Comparison of ENCODE assay signal across 16 cellular contexts in the genomic region with DNA sequence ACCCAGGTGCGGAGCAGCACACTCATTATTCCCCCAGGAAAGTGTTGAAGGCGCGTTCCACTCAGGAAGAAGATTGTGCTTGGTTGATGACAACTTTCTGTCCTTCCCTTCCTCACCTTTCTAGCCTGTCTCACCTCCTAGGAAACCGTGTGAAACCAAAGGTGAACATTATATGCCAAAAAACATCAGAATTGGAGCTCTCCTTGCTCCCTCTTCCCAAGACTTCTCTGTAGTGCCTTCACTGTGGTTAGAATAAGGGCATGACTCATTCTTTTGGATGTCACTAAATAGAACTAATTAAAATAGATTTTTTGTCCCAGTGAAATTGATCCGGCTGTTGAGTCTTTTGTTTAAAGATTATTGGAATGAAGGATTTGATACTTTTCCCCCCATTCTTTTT.
"Had no signal": no experiment of that assay in that cellular context is flagged by ENCODE, and none has a peak within 500 bp of the region (broad histone marks: within the 10 kb centered on the region; RNA-seq: fewer than 3 reads in every experiment).

No MANE protein-coding gene starts in this region.

- H3K4me3 ChIP-seq: ovary, skin epidermis, tibial artery, uterus had no signal

- DNase-seq: aorta; caudate nucleus; glutamatergic neuron; ovary; retina; stimulated activated CD4-positive, alpha-beta T cell treated with anti-CD3 and anti-CD28 coated beads, Interleukin-15, amount 100 ng/mL, for 24 hours; stimulated activated CD4-positive, alpha-beta T cell treated with anti-CD3 and anti-CD28 coated beads, Interleukin-4, amount 100 ng/mL, for 1 hour; stimulated activated naive B cell treated with anti-CD40 and anti-IgM and Interleukin-4, amounts not matched to agents 10 μg/mL and 1 μg/mL and 100 μg/mL, for 72 hours; T-cell; T-helper 9 cell; tibial artery; uterus had no signal

- H3K27ac ChIP-seq: ovary, tibial artery, uterus had no signal

- H3K4me1 ChIP-seq: uterus had no signal

- H3K9me3 ChIP-seq: ovary, tibial artery, uterus had no signal

- H3K36me3 ChIP-seq: ovary, uterus had no signal

- H3K27me3 ChIP-seq: ovary, tibial artery, uterus had no signal

- FAIRE-seq: colon, endometrium had no signal

- ATAC-seq: activated CD4-positive, CD25-positive, alpha-beta regulatory T cell treated with anti-CD3 and anti-CD28 coated beads, Interleukin-2, amount 50 U/mL, for 24 hours; stimulated activated naive B cell treated with anti-CD40 and anti-IgM and Interleukin-4, amounts not matched to agents 10 μg/mL and 1 μg/mL and 100 μg/mL, for 72 hours; T-cell had no signal
